Comparison of ENCODE assay signal across 9 cellular contexts in genomic region chr12:125203145-125203765, GRCh38. TPM values are rescaled to one million over a fixed set of nuclear protein-coding genes. Genes with fewer than 3 reads are reported as not detected.
DNase-seq lines count a peak whose midpoint lies in the region; ATAC-seq and TF ChIP-seq lines count a peak whose summit lies in the region.
"Had no signal": no experiment of that assay in that cellular context is flagged by ENCODE, and none has a peak within 500 bp of the region (broad histone marks: within the 10 kb centered on the region; RNA-seq: fewer than 3 reads in every experiment).

No MANE protein-coding gene starts in this region.

- WGBS in transverse colon (ENCODE audit: low coverage in 1 of 2), 2 donors, result 14 to 44% methylated on average over 1 of the region's 1 CpG

- H3K4me1 ChIP-seq in breast epithelium (no peaks in the 10 kb centered on the region), MM.1S (ENCODE audit: low read length) (no peaks in the 10 kb centered on the region), transverse colon (no peaks in the 10 kb centered on the region)

- no peak overlapping the region for H3K27ac ChIP-seq in breast epithelium
- no peak overlapping the region for H3K27ac ChIP-seq in MM.1S (ENCODE audit: low read length)
- H3K27ac ChIP-seq in dorsolateral prefrontal cortex, result peak overlapping the region in 2 of 59 donors; percentile 11 to 33
- no peak overlapping the region for H3K27ac ChIP-seq in transverse colon
- H3K27ac ChIP-seq: coronary artery had no signal

- POLR2A ChIA-PET in MCF 10A (lab: Yijun Ruan, JAX), result no interaction called here

- H2AFZ ChIP-seq in MM.1S (ENCODE audit: low read length), result no peak overlapping the region

- H3K4me3 ChIP-seq in breast epithelium, result no peak overlapping the region
- no peak overlapping the region for H3K4me3 ChIP-seq in MM.1S (ENCODE audit: low read length)
- H3K4me3 ChIP-seq in dorsolateral prefrontal cortex, result no peak overlapping the region
- no peak overlapping the region for H3K4me3 ChIP-seq in transverse colon
- H3K4me3 ChIP-seq: coronary artery had no signal

- H3K36me3 ChIP-seq in breast epithelium (no peaks in the 10 kb centered on the region), MM.1S (replicated peaks; ENCODE audit: insufficient read depth, low read length) (no peaks in the 10 kb centered on the region), transverse colon (no peaks in the 10 kb centered on the region)

- H3K36me3 Mint-ChIP-seq in MCF 10A (ENCODE audit: insufficient read depth, unreplicated experiment), result no peaks in the 10 kb centered on the region
- H3K36me3 Mint-ChIP-seq in activated CD4-positive, alpha-beta T cell treated with anti-CD3 and anti-CD28 coated beads, Interleukin-2, amount 10 ng/mL, durations not matched to agents 24 days and 14 days (ENCODE audit: low read depth), result no peaks in the 10 kb centered on the region

- TF ChIP-seq POLR2A in breast epithelium (IDR thresholded peaks at IDR 0.05) (no peak), transverse colon (IDR thresholded peaks at IDR 0.05) (no peak)

- H3K27me3 Mint-ChIP-seq in MCF 10A (ENCODE audit: insufficient read depth, unreplicated experiment), result peaks cover 78% of the 10 kb centered on the region
- peaks cover 10% of the 10 kb centered on the region for H3K27me3 Mint-ChIP-seq in activated CD4-positive, alpha-beta T cell treated with anti-CD3 and anti-CD28 coated beads, Interleukin-2, amount 10 ng/mL, durations not matched to agents 24 days and 14 days

- TF ChIP-seq CTCF in MCF 10A (IDR thresholded peaks at IDR 0.05; ENCODE audit: unreplicated experiment) (peak; percentile 47), breast epithelium (IDR thresholded peaks at IDR 0.05) (no peak), MM.1S (IDR thresholded peaks at IDR 0.05; ENCODE audit: low read length) (peak; percentile 50), dorsolateral prefrontal cortex (IDR thresholded peaks at IDR 0.05 in 54 of 56, conservative IDR thresholded peaks at IDR 0.05 in 2 of 56; ENCODE audit: low read depth in 1 of 56, partially characterized antibody in 56 of 56) (peak; percentile 41 to 71 (median 57)), transverse colon (IDR thresholded peaks at IDR 0.05) (peak; percentile 21 to 49 (median 41))

- H3K9me3 Mint-ChIP-seq in MCF 10A (ENCODE audit: unreplicated experiment), result no peaks in the 10 kb centered on the region
- no peaks in the 10 kb centered on the region for H3K9me3 Mint-ChIP-seq in activated CD4-positive, alpha-beta T cell treated with anti-CD3 and anti-CD28 coated beads, Interleukin-2, amount 10 ng/mL, durations not matched to agents 24 days and 14 days

- no peaks in the 10 kb centered on the region for H3K79me2 ChIP-seq in MM.1S (ENCODE audit: low read length)

- no peaks in the 10 kb centered on the region for H4K20me1 ChIP-seq in MM.1S (ENCODE audit: insufficient read depth, low read length)

- no peaks in the 10 kb centered on the region for H3K9me2 ChIP-seq in MM.1S (replicated peaks; ENCODE audit: insufficient read depth, low read length)

- H3K9ac ChIP-seq in MM.1S (ENCODE audit: low read length), result no peak overlapping the region

- peak; percentile 34 for DNase-seq in MCF 10A (ENCODE audit: unreplicated experiment)
- no peak for DNase-seq in breast epithelium (ENCODE audit: low spot score in 2 of 2)
- no peak for DNase-seq in MM.1S
- DNase-seq in dorsolateral prefrontal cortex, result no peak
- DNase-seq in transverse colon, result no peak
- no peak for DNase-seq in SKM-1 treated with dmso at 0.1 percent for 144 hours (lab: John Stamatoyannopoulos, UW; ENCODE audit: unreplicated experiment)
- no peak for DNase-seq in activated CD4-positive, alpha-beta T cell treated with anti-CD3 and anti-CD28 coated beads, Interleukin-2, amount 10 ng/mL, durations not matched to agents 24 days and 14 days

- no peak for TF ChIP-seq EP300 in transverse colon (IDR thresholded peaks at IDR 0.05; ENCODE audit: low read depth)

- no TSS peak for BruUV-seq in MCF 10A (replicated peaks; lab: Mats Ljungman, UMichigan)

- CTCF ChIA-PET in MCF 10A (lab: Yijun Ruan, JAX), result interaction anchor here (0.6 to 3.4 kb wide), 21 partner anchors 8 to 1654 kb away, joined by 3 to 30 read pairs (median 3); partner anchors contain the start of gene TMEM132B

- in situ Hi-C loops in transverse colon (cut with MboI; ENCODE audit: low pct_ligation_motif_present in 1 of 4, low pct_unique_long_range_greater_than_20kb in 1 of 4, low sequenced_read_pairs in 3 of 4), result no loop called here

- no peak overlapping the region for H3K4me2 ChIP-seq in MM.1S (ENCODE audit: low read depth, low read length)

- no peak for ATAC-seq in GM21723 (IDR thresholded peaks at IDR 0.05; ENCODE audit: unreplicated experiment)

- H3K27ac Mint-ChIP-seq in MCF 10A (ENCODE audit: low read depth, unreplicated experiment), result no peak overlapping the region
- no peak overlapping the region for H3K27ac Mint-ChIP-seq in activated CD4-positive, alpha-beta T cell treated with anti-CD3 and anti-CD28 coated beads, Interleukin-2, amount 10 ng/mL, durations not matched to agents 24 days and 14 days

- intact Hi-C loops in MCF 10A (cut with micrococcal nuclease) (no loop called here), breast epithelium (cut with DNase I; ENCODE audit: low total_unique reads) (no loop called here), dorsolateral prefrontal cortex (cut with DNase I) (no loop called here), transverse colon (cut with DNase I; ENCODE audit: low total_unique reads) (no loop called here)
- intact Hi-C loops in activated CD4-positive, alpha-beta T cell treated with anti-CD3 and anti-CD28 coated beads, Interleukin-2, amount 10 ng/mL, durations not matched to agents 24 days and 14 days (cut with micrococcal nuclease), result no loop called here

- H3K9me3 ChIP-seq in breast epithelium, result peaks cover 8 to 21% of the 10 kb centered on the region in 2 donors
- no peaks in the 10 kb centered on the region for H3K9me3 ChIP-seq in MM.1S (replicated peaks; ENCODE audit: insufficient read depth, low read length)
- H3K9me3 ChIP-seq in transverse colon, result no peaks in the 10 kb centered on the region

- no peaks in the 10 kb centered on the region for H3K4me1 Mint-ChIP-seq in MCF 10A (ENCODE audit: insufficient read depth, unreplicated experiment)
- H3K4me1 Mint-ChIP-seq in activated CD4-positive, alpha-beta T cell treated with anti-CD3 and anti-CD28 coated beads, Interleukin-2, amount 10 ng/mL, durations not matched to agents 24 days and 14 days, result no peaks in the 10 kb centered on the region

- H3K27me3 ChIP-seq in breast epithelium (peaks cover 0 to 48% of the 10 kb centered on the region in 2 donors), MM.1S (replicated peaks; ENCODE audit: insufficient read depth, low read length) (no peaks in the 10 kb centered on the region), dorsolateral prefrontal cortex (peaks cover 0 to 13% (median 0%) of the 10 kb centered on the region in 45 donors), transverse colon (peaks cover 42% of the 10 kb centered on the region)

- no peak overlapping the region for H3K4me3 Mint-ChIP-seq in MCF 10A (ENCODE audit: unreplicated experiment)
- no peak overlapping the region for H3K4me3 Mint-ChIP-seq in activated CD4-positive, alpha-beta T cell treated with anti-CD3 and anti-CD28 coated beads, Interleukin-2, amount 10 ng/mL, durations not matched to agents 24 days and 14 days

- no peaks in the 10 kb centered on the region for H3F3A ChIP-seq in MM.1S (ENCODE audit: insufficient read depth, low read length)

RNA-seq across cellular contexts. Expression of gene TMEM132B, which starts 17.1 kb away (rescaled TPM):
- total RNA-seq in MCF 10A (2022) (0.26 and 0.69 TPM in 2 replicates), breast epithelium (under 1 TPM; under 0.01 to 0.48 (median 0.44) TPM), dorsolateral prefrontal cortex (100 to 1,000 TPM in 116 of 120 experiments, 10 to 100 TPM in 4; 68.9 to 223 (median 154) TPM), transverse colon (under 1 TPM in 3 of 4 donors, not detected in 1; 0.48 to 0.80 (median 0.55) TPM)
- not detected in 2 replicates for total RNA-seq in activated CD4-positive, alpha-beta T cell treated with anti-CD3 and anti-CD28 coated beads, Interleukin-2, amount 10 ng/mL, durations not matched to agents 24 days and 14 days

Comparison
In these comparisons a context has a peak if more than half of its experiments do, and no peak if none do; other contexts are left out.
1. CTCF ChIP-seq: peak in MCF 10A (single experiment), MM.1S (single experiment), dorsolateral prefrontal cortex (56 of 56) and transverse colon (5 of 5); none in breast epithelium (0 of 3).
2. RNA of gene TMEM132B, which starts 17.1 kb away (total RNA-seq): 68.9 to 223 TPM in dorsolateral prefrontal cortex; 0.48 to 0.80 TPM in transverse colon, under 0.01 to 0.48 TPM in breast epithelium, 0.26 to 0.69 TPM in MCF 10A and not detected in activated CD4-positive, alpha-beta T cell treated with anti-CD3 and anti-CD28 coated beads, Interleukin-2, amount 10 ng/mL, durations not matched to agents 24 days and 14 days; every median in the first group is over 10 times any median in the second.